Comparison of ENCODE assay signal across 8 cellular contexts in genomic region chr14:71319646-71320045, GRCh38. TPM values are rescaled to one million over a fixed set of nuclear protein-coding genes. Genes with fewer than 3 reads are reported as not detected.
DNase-seq lines count a peak whose midpoint lies in the region; ATAC-seq and TF ChIP-seq lines count a peak whose summit lies in the region.

No MANE protein-coding gene starts in this region.

- peaks cover 36% of the 10 kb centered on the region for H3K4me1 Mint-ChIP-seq in T-helper 17 cell

- TF ChIP-seq CTCF in fibroblast of mammary gland (conservative IDR thresholded peaks at IDR 0.05; ENCODE audit: control insufficient read depth, insufficient read depth, low read depth, low read length) (no peak), osteoblast (IDR thresholded peaks at IDR 0.05; ENCODE audit: extremely low read depth, low read depth, low read length) (peak; percentile 15)

- H3K9me3 ChIP-seq in T-helper 17 cell (ENCODE audit: control insufficient read depth, low read length, poor library complexity, severe bottlenecking) (no peaks in the 10 kb centered on the region), osteoblast (ENCODE audit: low read depth, low read length) (no peaks in the 10 kb centered on the region)

- no peaks in the 10 kb centered on the region for H3K27me3 Mint-ChIP-seq in T-helper 17 cell

- H4K20me1 ChIP-seq in osteoblast (ENCODE audit: insufficient read depth, low read length), result no peaks in the 10 kb centered on the region

- peak overlapping the region; percentile 81 for H2AFZ ChIP-seq in osteoblast (ENCODE audit: low read length)

- H3K4me3 ChIP-seq in fibroblast of mammary gland (ENCODE audit: control insufficient read depth, low read depth, low read length), result peak overlapping the region; percentile 64
- H3K4me3 ChIP-seq in osteoblast (ENCODE audit: insufficient read depth, low read length), result peak overlapping the region; percentile 88

- H3K4me2 ChIP-seq in osteoblast (ENCODE audit: insufficient read depth, low read length), result peak overlapping the region; percentile 81

- ATAC-seq in HG03342 (IDR thresholded peaks at IDR 0.05; ENCODE audit: unreplicated experiment) (peak; percentile 2), T-helper 17 cell (peak; percentile 0)

- no peaks in the 10 kb centered on the region for H3K27me3 ChIP-seq in osteoblast (ENCODE audit: insufficient read depth, low read length)

- peaks cover 3% of the 10 kb centered on the region for H3K36me3 Mint-ChIP-seq in T-helper 17 cell (ENCODE audit: low read depth)

- H3K79me2 ChIP-seq in osteoblast (ENCODE audit: insufficient read depth, low read length), result peaks cover 36% of the 10 kb centered on the region

- peak overlapping the region; percentile 93 for H3K27ac Mint-ChIP-seq in T-helper 17 cell

- H3K36me3 ChIP-seq in osteoblast (ENCODE audit: insufficient read depth, low read length), result no peaks in the 10 kb centered on the region

- DNase-seq in DMS153 (lab: John Stamatoyannopoulos, UW) (peak; percentile 28), DMS153 treated with DMSO at 0.1 percent for 48 hours (lab: John Stamatoyannopoulos, UW; ENCODE audit: unreplicated experiment) (no peak), T-helper 17 cell (no peak), fibroblast of mammary gland (ENCODE audit: low read depth) (peak; percentile 41), osteoblast (ENCODE audit: insufficient read length, low spot score, missing footprints) (no peak)
- DNase-seq in stimulated activated naive CD4-positive, alpha-beta T cell (lab: John Stamatoyannopoulos, UW), result no peak
- DNase-seq in activated CD4-positive, CD25-positive, alpha-beta regulatory T cell treated with anti-CD3 and anti-CD28 coated beads, Interleukin-2, amount 50 U/mL, for 72 hours, result no peak

- peaks cover 22% of the 10 kb centered on the region for H3K4me1 ChIP-seq in osteoblast (ENCODE audit: insufficient read depth, low read length)

- H3K27ac ChIP-seq in osteoblast (ENCODE audit: low read depth, low read length), result peak overlapping the region; percentile 72

- peak overlapping the region; percentile 92 for H3K4me3 Mint-ChIP-seq in T-helper 17 cell

RNA-seq across cellular contexts. Expression of gene SIPA1L1, which starts 0.6 kb away (rescaled TPM):
- total RNA-seq in T-helper 17 cell (10 to 100 TPM; 47.0 to 52.3 TPM), osteoblast (86.3 and 99.2 TPM in 2 replicates)

Comparison
In these comparisons a context has a peak if more than half of its experiments do, and no peak if none do; other contexts are left out.
1. DNase-seq: peak in DMS153 (single experiment) and fibroblast of mammary gland (single experiment); none in DMS153 treated with DMSO at 0.1 percent for 48 hours (single experiment), T-helper 17 cell (0 of 3), osteoblast (single experiment), stimulated activated naive CD4-positive, alpha-beta T cell (0 of 6) and activated CD4-positive, CD25-positive, alpha-beta regulatory T cell treated with anti-CD3 and anti-CD28 coated beads, Interleukin-2, amount 50 U/mL, for 72 hours (single experiment).